ENCODE assay signal across 26 cellular contexts in genomic region chr9:12753931-12754330, GRCh38. TPM values are rescaled to one million over a fixed set of nuclear protein-coding genes. Genes with fewer than 3 reads are reported as not detected.
DNase-seq lines count a peak whose midpoint lies in the region; ATAC-seq lines count a peak whose summit lies in the region.
"Had no signal": no experiment of that assay in that cellular context is flagged by ENCODE, and none has a peak within 500 bp of the region (broad histone marks: within the 10 kb centered on the region; RNA-seq: fewer than 3 reads in every experiment).

No MANE protein-coding gene starts in this region.

- no peak for ATAC-seq in GM21360 (IDR thresholded peaks at IDR 0.05; ENCODE audit: unreplicated experiment)
- ATAC-seq: A549, Panc1 had no signal

- DNase-seq in ELR (ENCODE audit: low read depth) (peak; percentile 14), astrocyte of the hippocampus (ENCODE audit: low read depth, low spot score) (peak; percentile 2), islet precursor cell (peak; percentile 54), renal cortical epithelial cell (ENCODE audit: low read depth) (peak; percentile 86), superior temporal gyrus (ENCODE audit: extremely low spot score) (no peak)
- no peak for DNase-seq in activated CD4-positive, alpha-beta T cell treated with anti-CD3 and anti-CD28 coated beads, Interleukin-2, amount 50 U/mL, for 1 hour
- DNase-seq: DMS153, DND-41, GM23248, H9, IMR-90, KG1, NCI-H1092, NCI-H1417 treated with DMSO at 0.1 percent for 48 hours, NCI-H1694 treated with DMSO at 0.1 percent for 48 hours, NCI-H2081 treated with DMSO at 0.1 percent for 48 hours, NCI-H2171, NCI-H226, NCI-H510A, NCI-H69, SHP77 treated with DMSO at 0.1 percent for 48 hours had no signal

RNA-seq across cellular contexts. Expression of gene LURAP1L, which starts 20.9 kb away (rescaled TPM):
- 7.3 and 9.4 TPM in 2 replicates for total RNA-seq in renal cortical epithelial cell
- total RNA-seq: B cell, OCI-LY7 had no signal

Comparison
In these comparisons a context has a peak if more than half of its experiments do, and no peak if none do; other contexts are left out.
1. DNase-seq: peak in ELR (single experiment), astrocyte of the hippocampus (single experiment), islet precursor cell (single experiment) and renal cortical epithelial cell (single experiment); none in superior temporal gyrus (single experiment) and activated CD4-positive, alpha-beta T cell treated with anti-CD3 and anti-CD28 coated beads, Interleukin-2, amount 50 U/mL, for 1 hour (single experiment).